Comparison of ENCODE assay signal across 1 cellular context in genomic region chr18:79732721-79733025, GRCh38.
TF ChIP-seq lines count a peak whose summit lies in the region.

No MANE protein-coding gene starts in this region.

TF ChIP-seq in liver, 16 proteins besides CTCF, POLR2A, EP300 and RAD21 (continued from another document):
- TF ChIP-seq ZBTB33 (IDR thresholded peaks at IDR 0.05), result no peak
- no peak for TF ChIP-seq MAX (IDR thresholded peaks at IDR 0.05)
- TF ChIP-seq HNF4G (IDR thresholded peaks at IDR 0.05), result no peak
- no peak for TF ChIP-seq JUND (IDR thresholded peaks at IDR 0.05)
